18 cellular contexts compared by ENCODE assay signal in the genomic region with DNA sequence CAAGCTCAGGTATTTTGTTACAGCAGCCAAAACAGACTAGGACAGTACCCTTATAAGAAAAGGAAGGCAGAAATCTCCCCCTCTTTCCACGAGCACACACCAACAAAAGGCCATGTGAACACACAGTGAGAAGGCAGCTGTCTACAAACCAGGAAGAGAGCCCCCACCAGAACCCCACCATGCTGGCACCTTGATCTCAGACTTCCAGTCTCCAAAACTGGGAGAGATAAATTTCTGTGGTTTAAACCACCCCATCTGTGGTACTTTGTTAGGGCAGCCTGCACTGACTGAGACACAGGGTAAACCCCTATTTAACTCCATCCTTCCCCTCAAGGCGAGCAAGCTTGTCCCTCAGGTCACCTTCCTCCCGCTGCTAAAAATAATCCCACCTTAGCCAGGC.
DNase-seq lines count a peak whose midpoint lies in the region; ATAC-seq and TF ChIP-seq lines count a peak whose summit lies in the region.
"Had no signal": no experiment of that assay in that cellular context is flagged by ENCODE, and none has a peak within 500 bp of the region (broad histone marks: within the 10 kb centered on the region; RNA-seq: fewer than 3 reads in every experiment).

No MANE protein-coding gene starts in this region.

- H3K4me1 ChIP-seq in BLaER1 = peaks cover 10% of the 10 kb centered on the region
- peaks cover 15% of the 10 kb centered on the region for H3K4me1 ChIP-seq in IMR-90 (ENCODE audit: control insufficient read depth, insufficient read depth, low read length)
- no peaks in the 10 kb centered on the region for H3K4me1 ChIP-seq in osteoblast (ENCODE audit: insufficient read depth, low read length)

- H4K20me1 ChIP-seq in BLaER1 = no peaks in the 10 kb centered on the region
- no peaks in the 10 kb centered on the region for H4K20me1 ChIP-seq in IMR-90 (ENCODE audit: insufficient read depth, low read length)
- no peaks in the 10 kb centered on the region for H4K20me1 ChIP-seq in osteoblast (ENCODE audit: insufficient read depth, low read length)

- H3K36me3 ChIP-seq in BLaER1 = no peaks in the 10 kb centered on the region
- H3K36me3 ChIP-seq in IMR-90 (ENCODE audit: control insufficient read depth, insufficient read depth, low read length) = no peaks in the 10 kb centered on the region
- H3K36me3 ChIP-seq in brain microvascular endothelial cell (replicated peaks) = no peaks in the 10 kb centered on the region
- H3K36me3 ChIP-seq in osteoblast (ENCODE audit: insufficient read depth, low read length) = no peaks in the 10 kb centered on the region

- peak overlapping the region; percentile 8; the same call in 1 of the 2 replicates for H3K14ac ChIP-seq in IMR-90 (replicated peaks; ENCODE audit: low read depth, low read length)

- peak overlapping the region; percentile 72 for H3K18ac ChIP-seq in IMR-90 (ENCODE audit: low read depth, low read length)

- peak overlapping the region; percentile 75; the same call in 1 of the 3 replicates for H2BK15ac ChIP-seq in IMR-90 (ENCODE audit: low read depth, low read length)

- no TSS peak for BruUV-seq in IMR-90 (replicated peaks; lab: Mats Ljungman, UMichigan)

- peak overlapping the region; percentile 19 for H2BK5ac ChIP-seq in IMR-90 (ENCODE audit: low read depth, low read length, poor library complexity, severe bottlenecking)

- H3K79me1 ChIP-seq in IMR-90 (ENCODE audit: low read depth in 1 of 2, low read length in 2 of 2) = no peaks in the 10 kb centered on the region

- H4K91ac ChIP-seq in IMR-90 (ENCODE audit: insufficient read depth, low read depth, low read length) = peak overlapping the region; percentile 21; the same call in 1 of the 2 replicates

- TF ChIP-seq POLR2A in IMR-90 (IDR thresholded peaks at IDR 0.05; ENCODE audit: low read depth, low read length) = no peak; the same call in 1 of the 2 replicates

- no peaks in the 10 kb centered on the region; the same call in 1 of the 2 replicates for H3K9me3 ChIP-seq in BLaER1
- H3K9me3 ChIP-seq in IMR-90 (ENCODE audit: control insufficient read depth, insufficient read depth, low read length) = no peaks in the 10 kb centered on the region
- H3K9me3 ChIP-seq in osteoblast (ENCODE audit: low read depth, low read length) = no peaks in the 10 kb centered on the region

- no peak overlapping the region for H3K4me3 ChIP-seq in BLaER1
- no peak overlapping the region for H3K4me3 ChIP-seq in IMR-90 (ENCODE audit: insufficient read depth, low read depth, low read length)
- H3K4me3 ChIP-seq in brain microvascular endothelial cell (ENCODE audit: low read depth, low read length) = no peak overlapping the region
- H3K4me3 ChIP-seq in osteoblast (ENCODE audit: insufficient read depth, low read length) = no peak overlapping the region
- H3K4me3 ChIP-seq: GM12878 had no signal

- H3K4me2 ChIP-seq in BLaER1 (peak overlapping the region; percentile 36), IMR-90 (ENCODE audit: low read depth, low read length) (0 out of 2 replicates have a peak overlapping the region, but pooled peaks have one; percentile 10), osteoblast (ENCODE audit: insufficient read depth, low read length) (no peak overlapping the region)

- no peak; the same call in 1 of the 2 replicates for ATAC-seq in IMR-90 (ENCODE audit: low read depth)
- ATAC-seq: GM12878, Panc1, SK-N-SH treated with all-trans-retinoic acid at 6 μM for 48 hours, T-cell had no signal

- POLR2A ChIA-PET in IMR-90 (lab: Charles Lee; ENCODE audit: unreplicated experiment) = no interaction called here

- H3K27ac ChIP-seq in BLaER1 (peak overlapping the region; percentile 38; the same call in 1 of the 2 replicates), IMR-90 (ENCODE audit: insufficient read depth, low read length) (peak overlapping the region; percentile 44; the same call in 1 of the 2 replicates), brain microvascular endothelial cell (peak overlapping the region; percentile 81), osteoblast (ENCODE audit: low read depth, low read length) (no peak overlapping the region)

- H3K9ac ChIP-seq in BLaER1 = no peak overlapping the region
- no peak overlapping the region for H3K9ac ChIP-seq in IMR-90 (ENCODE audit: low read depth, low read length)

- no CpG with 5 or more reads among the region's 3 CpGs for WGBS in IMR-90 (ENCODE audit: extremely low coverage in 2 of 2, insufficient read length in 1 of 2), 2 experiments

- peak overlapping the region; percentile 66; the same call in 1 of the 2 replicates for H3K23ac ChIP-seq in IMR-90 (ENCODE audit: low read depth, low read length)

- DNase-seq in IMR-90 = no peak
- no peak for DNase-seq in brain microvascular endothelial cell
- no peak for DNase-seq in osteoblast (ENCODE audit: insufficient read length, low spot score, missing footprints)
- no peak for DNase-seq in RPMI8226
- no peak for DNase-seq in HPDE6-E6E7 (ENCODE audit: extremely low spot score)
- no peak for DNase-seq in NCI-H2171 (lab: John Stamatoyannopoulos, UW)
- DNase-seq: DMS79 treated with DMSO at 0.1 percent for 48 hours, Kasumi-1, NCI-H1092, NCI-H1436, NCI-H1930, NCI-H226, NCI-H524, T-cell had no signal

- no peak for TF ChIP-seq CTCF in IMR-90 (conservative IDR thresholded peaks at IDR 0.05; ENCODE audit: low read depth, low read length)
- TF ChIP-seq CTCF in brain microvascular endothelial cell (IDR thresholded peaks at IDR 0.05; ENCODE audit: low read depth, low read length, missing control alignments) = no peak
- no peak for TF ChIP-seq CTCF in osteoblast (IDR thresholded peaks at IDR 0.05; ENCODE audit: extremely low read depth, low read depth, low read length)

- TF ChIP-seq RAD21 in IMR-90 (IDR thresholded peaks at IDR 0.05; ENCODE audit: low read length) = no peak

- no peaks in the 10 kb centered on the region for H3K27me3 ChIP-seq in BLaER1
- no peaks in the 10 kb centered on the region for H3K27me3 ChIP-seq in IMR-90 (ENCODE audit: control insufficient read depth, insufficient read depth, low read length)
- H3K27me3 ChIP-seq in brain microvascular endothelial cell (replicated peaks) = no peaks in the 10 kb centered on the region
- H3K27me3 ChIP-seq in osteoblast (ENCODE audit: insufficient read depth, low read length) = no peaks in the 10 kb centered on the region

- intact Hi-C loops in IMR-90 (cut with micrococcal nuclease) = no loop called here

- in situ Hi-C loops in IMR-90 (cut with MboI; ENCODE audit: low sequenced_read_pairs) (no loop called here), brain microvascular endothelial cell (cut with HindIII; ENCODE audit: low pct_ligation_motif_present, low sequenced_read_pairs) (no loop called here)

- H3K9me1 ChIP-seq in IMR-90 (ENCODE audit: insufficient read depth, low read length) = peaks cover 11% of the 10 kb centered on the region

- peak overlapping the region; percentile 4 for H4K5ac ChIP-seq in IMR-90 (ENCODE audit: low read depth, low read length)

- H2AK5ac ChIP-seq in IMR-90 (ENCODE audit: low read depth, low read length) = peak overlapping the region; percentile 67; the same call in 1 of the 2 replicates

- no peaks in the 10 kb centered on the region for H3K79me2 ChIP-seq in osteoblast (ENCODE audit: insufficient read depth, low read length)

- CTCF ChIA-PET in IMR-90 (lab: Yijun Ruan, JAX) = no interaction called here

- H4K8ac ChIP-seq in IMR-90 (ENCODE audit: low read depth in 2 of 2, low read length in 2 of 2) = peak overlapping the region in 1 of 2 experiments; percentile 75; a peak in 2 of 4 replicates

- peak overlapping the region; percentile 59; the same call in 1 of the 2 replicates for H2BK120ac ChIP-seq in IMR-90 (ENCODE audit: low read depth, low read length)

- H3K56ac ChIP-seq in IMR-90 (ENCODE audit: extremely low read depth, insufficient read depth, low read length) = no peak overlapping the region

- peak overlapping the region; percentile 73 for H2BK20ac ChIP-seq in IMR-90 (ENCODE audit: low read depth, low read length)

- dilution Hi-C loops in IMR-90 (cut with HindIII; ENCODE audit: low sequenced_read_pairs, unreplicated experiment) = no loop called here

- no peak overlapping the region for H2AK9ac ChIP-seq in IMR-90 (replicated peaks; ENCODE audit: low read depth, low read length, poor library complexity)

- H3K4ac ChIP-seq in IMR-90 (ENCODE audit: low read depth, low read length) = peak overlapping the region; percentile 63

- no peak overlapping the region for H2AFZ ChIP-seq in IMR-90 (replicated peaks; ENCODE audit: low read length, poor library complexity)
- peak overlapping the region; percentile 31 for H2AFZ ChIP-seq in osteoblast (ENCODE audit: low read length)

TF ChIP-seq in IMR-90, 13 proteins besides CTCF, POLR2A, EP300 and RAD21 (continues in another document):
- TF ChIP-seq RCOR1 (IDR thresholded peaks at IDR 0.05; ENCODE audit: insufficient replicate concordance, low read length) (no peak), CHD1 (IDR thresholded peaks at IDR 0.05; ENCODE audit: low read depth, low read length) (no peak), BHLHE40 (IDR thresholded peaks at IDR 0.05; ENCODE audit: low read depth, low read length) (no peak), NFE2L2 (IDR thresholded peaks at IDR 0.05; ENCODE audit: low read depth, low read length) (no peak), CEBPB (IDR thresholded peaks at IDR 0.05; ENCODE audit: low read depth, low read length) (no peak), MAZ (IDR thresholded peaks at IDR 0.05; ENCODE audit: borderline replicate concordance, low read depth, low read length) (no peak), MXI1 (IDR thresholded peaks at IDR 0.05; ENCODE audit: borderline replicate concordance, low read depth, low read length) (no peak), RFX5 (IDR thresholded peaks at IDR 0.05; ENCODE audit: low read depth, low read length) (no peak), SMC3 (IDR thresholded peaks at IDR 0.05; ENCODE audit: low read depth, low read length) (no peak)
- TF ChIP-seq, protein P1, sequence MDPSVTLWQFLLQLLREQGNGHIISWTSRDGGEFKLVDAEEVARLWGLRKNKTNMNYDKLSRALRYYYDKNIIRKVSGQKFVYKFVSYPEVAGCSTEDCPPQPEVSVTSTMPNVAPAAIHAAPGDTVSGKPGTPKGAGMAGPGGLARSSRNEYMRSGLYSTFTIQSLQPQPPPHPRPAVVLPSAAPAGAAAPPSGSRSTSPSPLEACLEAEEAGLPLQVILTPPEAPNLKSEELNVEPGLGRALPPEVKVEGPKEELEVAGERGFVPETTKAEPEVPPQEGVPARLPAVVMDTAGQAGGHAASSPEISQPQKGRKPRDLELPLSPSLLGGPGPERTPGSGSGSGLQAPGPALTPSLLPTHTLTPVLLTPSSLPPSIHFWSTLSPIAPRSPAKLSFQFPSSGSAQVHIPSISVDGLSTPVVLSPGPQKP (IDR thresholded peaks at IDR 0.05; ENCODE audit: borderline replicate concordance, low read depth, low read length) = no peak
- TF ChIP-seq, protein P2, sequence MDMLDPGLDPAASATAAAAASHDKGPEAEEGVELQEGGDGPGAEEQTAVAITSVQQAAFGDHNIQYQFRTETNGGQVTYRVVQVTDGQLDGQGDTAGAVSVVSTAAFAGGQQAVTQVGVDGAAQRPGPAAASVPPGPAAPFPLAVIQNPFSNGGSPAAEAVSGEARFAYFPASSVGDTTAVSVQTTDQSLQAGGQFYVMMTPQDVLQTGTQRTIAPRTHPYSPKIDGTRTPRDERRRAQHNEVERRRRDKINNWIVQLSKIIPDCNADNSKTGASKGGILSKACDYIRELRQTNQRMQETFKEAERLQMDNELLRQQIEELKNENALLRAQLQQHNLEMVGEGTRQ (IDR thresholded peaks at IDR 0.05; ENCODE audit: low read depth, low read length) = no peak
